Comparison of ENCODE assay signal across 16 cellular contexts in genomic region chr11:35946766-35947165, GRCh38.
"Had no signal": no experiment of that assay in that cellular context is flagged by ENCODE, and none has a peak within 500 bp of the region (broad histone marks: within the 10 kb centered on the region; RNA-seq: fewer than 3 reads in every experiment).

No MANE protein-coding gene starts in this region.

- ATAC-seq: activated CD8-positive, alpha-beta T cell treated with anti-CD3 and anti-CD28 coated beads for 36 hours; activated naive CD4-positive, alpha-beta T cell treated with anti-CD3 and anti-CD28 coated beads, Interleukin-2, amount 50 U/mL, for 72 hours; natural killer cell treated with Interleukin-12 subunit alpha and Interleukin-12 subunit beta and Interleukin-15 and Interleukin-18, amount 100 ng/mL, for 72 hours; stimulated activated effector memory CD8-positive, alpha-beta T cell treated with anti-CD3 and anti-CD28 coated beads, Interleukin-12 subunit alpha, Interleukin-12 subunit beta, amount 100 ng/mL, for 72 hours; WTC11 had no signal

- H3K9me3 ChIP-seq: esophagus squamous epithelium had no signal

- H3K27me3 ChIP-seq: esophagus squamous epithelium had no signal

- H3K27ac ChIP-seq: coronary artery, esophagus squamous epithelium had no signal

- FAIRE-seq: TTC549, urothelium cell line had no signal

- H3K4me3 ChIP-seq: coronary artery, esophagus squamous epithelium had no signal

- DNase-seq: activated CD4-positive, alpha-beta T cell treated with anti-CD3 and anti-CD28 coated beads for 48 hours; activated CD8-positive, alpha-beta T cell treated with anti-CD3 and anti-CD28 coated beads for 36 hours; activated effector memory CD4-positive, alpha-beta T cell treated with anti-CD3 and anti-CD28 coated beads, Interleukin-2, amount 50 U/mL, for 16 hours; activated T-cell treated with anti-CD3 and anti-CD28 coated beads, Interleukin-2, amount 50 U/mL, for 48 hours; central memory CD4-positive, alpha-beta T cell; esophagus squamous epithelium; hypothalamus; mesenchymal stem cell; stimulated activated CD4-positive, alpha-beta T cell treated with anti-CD3 and anti-CD28 coated beads, Interleukin-1b, Interleukin-23, amount 100 ng/mL, for 48 hours had no signal

- H3K36me3 ChIP-seq: esophagus squamous epithelium had no signal
